ENCODE assay signal across 8 cellular contexts in genomic region chr7:92880212-92881090, GRCh38. TPM values are rescaled to one million over a fixed set of nuclear protein-coding genes. Genes with fewer than 3 reads are reported as not detected.
DNase-seq lines count a peak whose midpoint lies in the region; ATAC-seq and TF ChIP-seq lines count a peak whose summit lies in the region.

No MANE protein-coding gene starts in this region.

- H3K4me1 ChIP-seq in adipocyte (ENCODE audit: control insufficient read depth, insufficient read depth, low read length): no peaks in the 10 kb centered on the region

- H3K9ac ChIP-seq in adipocyte (ENCODE audit: low read length): no peak overlapping the region

- H3K36me3 Mint-ChIP-seq in stimulated activated memory B cell treated with anti-CD40 and anti-IgM and Interleukin-4, amounts not matched to agents 10 μg/mL and 1 μg/mL and 100 μg/mL, for 72 hours: no peaks in the 10 kb centered on the region

- no peaks in the 10 kb centered on the region for H3K36me3 ChIP-seq in adipocyte (ENCODE audit: control insufficient read depth, insufficient read depth, low read length, severe bottlenecking)

- no peaks in the 10 kb centered on the region for H3K27me3 ChIP-seq in adipocyte (replicated peaks; ENCODE audit: control insufficient read depth, insufficient read depth, low read length)

- no peaks in the 10 kb centered on the region for H3K27me3 Mint-ChIP-seq in stimulated activated memory B cell treated with anti-CD40 and anti-IgM and Interleukin-4, amounts not matched to agents 10 μg/mL and 1 μg/mL and 100 μg/mL, for 72 hours

- H3K27ac Mint-ChIP-seq in stimulated activated memory B cell treated with anti-CD40 and anti-IgM and Interleukin-4, amounts not matched to agents 10 μg/mL and 1 μg/mL and 100 μg/mL, for 72 hours: no peak overlapping the region

- peaks cover 7% of the 10 kb centered on the region for H3K4me1 Mint-ChIP-seq in stimulated activated memory B cell treated with anti-CD40 and anti-IgM and Interleukin-4, amounts not matched to agents 10 μg/mL and 1 μg/mL and 100 μg/mL, for 72 hours

- H3K4me3 Mint-ChIP-seq in stimulated activated memory B cell treated with anti-CD40 and anti-IgM and Interleukin-4, amounts not matched to agents 10 μg/mL and 1 μg/mL and 100 μg/mL, for 72 hours: no peak overlapping the region

- ATAC-seq in left lobe of liver: peak; percentile 79
- no peak for ATAC-seq in stimulated activated memory B cell treated with anti-CD40 and anti-IgM and Interleukin-4, amounts not matched to agents 10 μg/mL and 1 μg/mL and 100 μg/mL, for 72 hours
- ATAC-seq in HG03354 (IDR thresholded peaks at IDR 0.05; ENCODE audit: poor library complexity, severe bottlenecking, unreplicated experiment): no peak
- no peak for ATAC-seq in HG02642 (IDR thresholded peaks at IDR 0.05; ENCODE audit: poor library complexity, unreplicated experiment)

- no peak overlapping the region for H3K4me3 ChIP-seq in adipocyte (ENCODE audit: low read length)

- DNase-seq in HK-2 (ENCODE audit: unreplicated experiment) (peak; percentile 6), adipocyte (ENCODE audit: low read depth) (peak; percentile 3), left lobe of liver (ENCODE audit: low spot score) (no peak)
- DNase-seq in stimulated activated CD4-positive, alpha-beta T cell treated with anti-CD3 and anti-CD28 coated beads, Interleukin-2, amount 100 ng/mL, for 48 hours: no peak

- peaks cover 22% of the 10 kb centered on the region for H3K9me3 Mint-ChIP-seq in stimulated activated memory B cell treated with anti-CD40 and anti-IgM and Interleukin-4, amounts not matched to agents 10 μg/mL and 1 μg/mL and 100 μg/mL, for 72 hours

- peak; percentile 45; the same call in 2 of the 3 replicates for TF ChIP-seq CTCF in GM12872 (IDR thresholded peaks at IDR 0.05; ENCODE audit: insufficient read depth, low read depth, low read length)

- H3K9me3 ChIP-seq in adipocyte (ENCODE audit: control insufficient read depth, low read length): peaks cover 22% of the 10 kb centered on the region

RNA-seq across cellular contexts. Expression of gene CDK6, which starts 44.1 kb away (rescaled TPM):
- total RNA-seq in left lobe of liver: 15.3 TPM

Comparison
In these comparisons a context has a peak if more than half of its experiments do, and no peak if none do; other contexts are left out.
1. DNase-seq: peak in HK-2 (single experiment) and adipocyte (single experiment); none in left lobe of liver (single experiment) and stimulated activated CD4-positive, alpha-beta T cell treated with anti-CD3 and anti-CD28 coated beads, Interleukin-2, amount 100 ng/mL, for 48 hours (0 of 2).